12 cellular contexts compared by ENCODE assay signal in the genomic region with DNA sequence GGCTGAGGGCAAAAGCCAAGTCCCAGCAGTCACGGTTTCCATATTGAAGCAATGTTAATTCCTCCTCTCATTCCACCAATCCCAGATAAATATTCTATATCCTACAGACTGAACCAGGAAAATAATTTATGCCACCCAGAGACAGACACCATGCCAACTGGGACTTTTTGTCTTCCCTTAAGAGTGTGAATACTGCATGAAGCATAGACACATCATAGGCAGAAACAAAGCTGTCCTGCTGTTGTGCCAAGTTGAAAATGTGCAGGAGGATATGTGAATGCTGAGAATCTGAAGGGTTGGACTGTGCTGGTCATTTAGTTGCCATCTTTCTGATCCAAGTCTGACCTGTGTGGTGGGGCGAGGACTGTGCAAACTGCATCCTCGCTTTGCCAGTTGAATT.
"Had no signal": no experiment of that assay in that cellular context is flagged by ENCODE, and none has a peak within 500 bp of the region (broad histone marks: within the 10 kb centered on the region; RNA-seq: fewer than 3 reads in every experiment).

No MANE protein-coding gene starts in this region.

- H3K36me3 ChIP-seq: sigmoid colon, thoracic aorta had no signal

- H3K4me3 ChIP-seq: sigmoid colon, thoracic aorta had no signal

- ATAC-seq: left cardiac atrium; naive thymus-derived CD8-positive, alpha-beta T cell had no signal

- H3K27me3 Mint-ChIP-seq: activated CD4-positive, alpha-beta memory T cell treated with anti-CD3 and anti-CD28 coated beads, Interleukin-2, amount 10 ng/mL, durations not matched to agents 7 days and 5 days; naive thymus-derived CD8-positive, alpha-beta T cell had no signal

- H3K9me3 Mint-ChIP-seq: activated CD4-positive, alpha-beta memory T cell treated with anti-CD3 and anti-CD28 coated beads, Interleukin-2, amount 10 ng/mL, durations not matched to agents 7 days and 5 days had no signal

- H3K27me3 ChIP-seq: sigmoid colon had no signal

- DNase-seq: activated CD4-positive, alpha-beta memory T cell treated with anti-CD3 and anti-CD28 coated beads, Interleukin-2, amount 10 ng/mL, durations not matched to agents 7 days and 5 days; activated gamma-delta T cell treated with Interleukin-2 at 50 U/mL for 16 hours; activated T-cell treated with anti-CD3 and anti-CD28 coated beads, Interleukin-2, amount 50 U/mL, for 48 hours; caudate nucleus; erythroblast; left cardiac atrium; naive thymus-derived CD8-positive, alpha-beta T cell; sigmoid colon; stimulated activated CD4-positive, alpha-beta T cell treated with anti-CD3 and anti-CD28 coated beads, Interleukin-12 subunit alpha, Interleukin-12 subunit beta, amount 100 ng/mL, for 4 hours; stimulated activated naive CD4-positive, alpha-beta T cell treated with Interleukin-2 at 50 U/mL for 16 hours; SW 1271 had no signal

- H3K4me3 Mint-ChIP-seq: activated CD4-positive, alpha-beta memory T cell treated with anti-CD3 and anti-CD28 coated beads, Interleukin-2, amount 10 ng/mL, durations not matched to agents 7 days and 5 days had no signal

- H3K27ac ChIP-seq: thoracic aorta had no signal

- H3K9me3 ChIP-seq: sigmoid colon, thoracic aorta had no signal
